Comparison of ENCODE assay signal across 8 cellular contexts in the genomic region with DNA sequence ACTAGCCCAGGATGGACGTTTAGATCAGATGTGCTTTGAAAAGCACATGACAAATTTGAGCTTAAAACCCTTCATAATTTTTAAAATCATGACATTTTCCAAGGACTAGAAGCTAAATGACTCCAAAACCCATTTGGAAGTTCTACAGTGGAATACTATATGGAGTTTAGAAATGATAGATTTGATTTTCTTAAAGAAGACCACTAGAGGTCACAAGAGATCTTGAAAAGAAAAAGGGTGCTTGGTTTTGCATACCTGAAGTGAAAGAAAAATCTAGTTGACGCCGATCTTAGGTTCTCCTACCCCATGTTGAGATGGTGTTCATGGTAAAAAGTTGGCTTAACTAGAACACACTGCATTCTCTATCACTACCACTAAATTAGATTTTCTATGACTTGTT. TPM values are rescaled to one million over a fixed set of nuclear protein-coding genes. Genes with fewer than 3 reads are reported as not detected.
DNase-seq lines count a peak whose midpoint lies in the region; ATAC-seq lines count a peak whose summit lies in the region.

No MANE protein-coding gene starts in this region.

- peaks cover 10% of the 10 kb centered on the region for H3K27me3 Mint-ChIP-seq in activated T-helper 17 cell treated with anti-CD3 and anti-CD28 coated beads, Interleukin-2, amount 50 U/mL, for 72 hours

- DNase-seq in DMS 273 treated with DMSO at 0.1 percent for 48 hours (lab: John Stamatoyannopoulos, UW) (peak; percentile 90), NCI-H345 treated with DMSO at 0.1 percent for 48 hours (lab: John Stamatoyannopoulos, UW; ENCODE audit: unreplicated experiment) (peak; percentile 70), left ventricle myocardium superior (no peak), NCI-H226 (no peak)
- DNase-seq in stimulated activated naive CD8-positive, alpha-beta T cell treated with anti-CD3 and anti-CD28 coated beads, Interleukin-15, Interleukin-2, amounts not matched to agents 100 U/mL and 50 U/mL, for 24 hours: no peak
- DNase-seq in stimulated activated naive CD4-positive, alpha-beta T cell treated with Interleukin-2 at 50 U/mL for 16 hours (lab: John Stamatoyannopoulos, UW): no peak

- no peaks in the 10 kb centered on the region for H3K4me1 Mint-ChIP-seq in activated T-helper 17 cell treated with anti-CD3 and anti-CD28 coated beads, Interleukin-2, amount 50 U/mL, for 72 hours

- ATAC-seq in HG02884 (IDR thresholded peaks at IDR 0.05; ENCODE audit: unreplicated experiment): peak; percentile 80
- ATAC-seq in activated T-helper 17 cell treated with anti-CD3 and anti-CD28 coated beads, Interleukin-2, amount 50 U/mL, for 72 hours (replicated peaks): peak; percentile 51
- ATAC-seq in left ventricle myocardium superior: peak; percentile 23
- peak; percentile 55 for ATAC-seq in stimulated activated naive CD8-positive, alpha-beta T cell treated with anti-CD3 and anti-CD28 coated beads, Interleukin-15, Interleukin-2, amounts not matched to agents 100 U/mL and 50 U/mL, for 24 hours

- no peaks in the 10 kb centered on the region for H3K36me3 Mint-ChIP-seq in activated T-helper 17 cell treated with anti-CD3 and anti-CD28 coated beads, Interleukin-2, amount 50 U/mL, for 72 hours (ENCODE audit: low read depth)

- no peaks in the 10 kb centered on the region for H3K9me3 Mint-ChIP-seq in activated T-helper 17 cell treated with anti-CD3 and anti-CD28 coated beads, Interleukin-2, amount 50 U/mL, for 72 hours

- H3K27ac Mint-ChIP-seq in activated T-helper 17 cell treated with anti-CD3 and anti-CD28 coated beads, Interleukin-2, amount 50 U/mL, for 72 hours: no peak overlapping the region

- H3K4me3 Mint-ChIP-seq in activated T-helper 17 cell treated with anti-CD3 and anti-CD28 coated beads, Interleukin-2, amount 50 U/mL, for 72 hours: peak overlapping the region; percentile 63

- intact Hi-C loops in left ventricle myocardium superior (cut with micrococcal nuclease): loop anchor here (5.0 to 10.0 kb wide), 2 partner anchors 154 to 481 kb away; no protein-coding TSS in a partner anchor

RNA-seq across cellular contexts. Expression of gene CFAP61, which starts 31.5 kb away (rescaled TPM):
- total RNA-seq in activated T-helper 17 cell treated with anti-CD3 and anti-CD28 coated beads, Interleukin-2, amount 50 U/mL, for 72 hours: not detected
- 23.8 TPM for total RNA-seq in left ventricle myocardium superior

RNA-seq across cellular contexts. Expression of gene CRNKL1, which starts 31.5 kb away (rescaled TPM):
- 10 to 100 TPM; 16.2 to 18.4 TPM for total RNA-seq in activated T-helper 17 cell treated with anti-CD3 and anti-CD28 coated beads, Interleukin-2, amount 50 U/mL, for 72 hours
- 17.6 TPM for total RNA-seq in left ventricle myocardium superior

Comparison
In these comparisons a context has a peak if more than half of its experiments do, and no peak if none do; other contexts are left out.
1. DNase-seq: peak in DMS 273 treated with DMSO at 0.1 percent for 48 hours (single experiment) and NCI-H345 treated with DMSO at 0.1 percent for 48 hours (single experiment); none in left ventricle myocardium superior (single experiment), stimulated activated naive CD8-positive, alpha-beta T cell treated with anti-CD3 and anti-CD28 coated beads, Interleukin-15, Interleukin-2, amounts not matched to agents 100 U/mL and 50 U/mL, for 24 hours (single experiment), NCI-H226 (single experiment) and stimulated activated naive CD4-positive, alpha-beta T cell treated with Interleukin-2 at 50 U/mL for 16 hours (single experiment).
2. ATAC-seq: peak in every context shown above with its lines; median percentile 80 in HG02884; 55 in stimulated activated naive CD8-positive, alpha-beta T cell treated with anti-CD3 and anti-CD28 coated beads, Interleukin-15, Interleukin-2, amounts not matched to agents 100 U/mL and 50 U/mL, for 24 hours; 51 in activated T-helper 17 cell treated with anti-CD3 and anti-CD28 coated beads, Interleukin-2, amount 50 U/mL, for 72 hours; 23 in left ventricle myocardium superior.
3. RNA of gene CFAP61, which starts 31.5 kb away (total RNA-seq): 23.8 TPM in left ventricle myocardium superior (single experiment); not detected in activated T-helper 17 cell treated with anti-CD3 and anti-CD28 coated beads, Interleukin-2, amount 50 U/mL, for 72 hours; every median in the first group is over 10 times any median in the second.